ENCODE assay signal across 9 cellular contexts in genomic region chr11:75767793-75768111, GRCh38. TPM values are rescaled to one million over a fixed set of nuclear protein-coding genes. Genes with fewer than 3 reads are reported as not detected.
A peak's percentile ranks its signal among the peaks of the same experiment; 100 is the strongest.
DNase-seq lines count a peak whose midpoint lies in the region; ATAC-seq and TF ChIP-seq lines count a peak whose summit lies in the region.
"Had no signal": no experiment of that assay in that cellular context is flagged by ENCODE, and none has a peak within 500 bp of the region (broad histone marks: within the 10 kb centered on the region; RNA-seq: fewer than 3 reads in every experiment).

No MANE protein-coding gene starts in this region.

- peak overlapping the region; percentile 96 for H3K4me2 ChIP-seq in OCI-LY1 (ENCODE audit: low read length)

- no peaks in the 10 kb centered on the region for H3F3A ChIP-seq in OCI-LY1 (ENCODE audit: insufficient read depth, low read length)

- H3K4me1 Mint-ChIP-seq in CD4-positive, alpha-beta T cell (ENCODE audit: low read depth) = peaks cover 20% of the 10 kb centered on the region

- POLR2A ChIA-PET in CD4-positive, alpha-beta T cell (lab: Charles Lee) = no interaction called here

- intact Hi-C loops in CD4-positive, alpha-beta T cell (cut with DNase I, micrococcal nuclease) = no loop called here
- intact Hi-C loops in left lung (cut with DNase I) = no loop called here

- H2AFZ ChIP-seq in OCI-LY1 (ENCODE audit: low read length) = no peak overlapping the region

- CTCF ChIA-PET in CD4-positive, alpha-beta T cell (lab: Charles Lee) = no interaction called here

- no peaks in the 10 kb centered on the region for H3K36me3 Mint-ChIP-seq in CD4-positive, alpha-beta T cell (ENCODE audit: low read depth)

- H3K27ac Mint-ChIP-seq in CD4-positive, alpha-beta T cell = no peak overlapping the region

- ATAC-seq in CD4-positive, alpha-beta T cell (ENCODE audit: poor library complexity) = no peak
- ATAC-seq in left lung (no peak), GM19328 (IDR thresholded peaks at IDR 0.05; ENCODE audit: unreplicated experiment) (no peak)

- no peaks in the 10 kb centered on the region for H3K9me3 ChIP-seq in CD4-positive, alpha-beta T cell (ENCODE audit: control insufficient read depth, low read length)
- no peaks in the 10 kb centered on the region for H3K9me3 ChIP-seq in OCI-LY1 (ENCODE audit: low read length)
- H3K9me3 ChIP-seq in effector memory CD4-positive, alpha-beta T cell (ENCODE audit: control insufficient read depth, low read length) = no peaks in the 10 kb centered on the region
- H3K9me3 ChIP-seq in neutrophil = no peaks in the 10 kb centered on the region
- H3K9me3 ChIP-seq in left lung = no peaks in the 10 kb centered on the region

- H3K4me3 ChIP-seq in OCI-LY1 (ENCODE audit: low read depth, low read length, poor library complexity, severe bottlenecking) (no peak overlapping the region), neutrophil (ENCODE audit: low read depth in 1 of 2, low read length in 1 of 2) (peak overlapping the region; percentile 77 to 95), left lung (peak overlapping the region in 1 of 2 donors; percentile 51), foreskin fibroblast (ENCODE audit: low read depth in 1 of 2, low read length in 2 of 2) (peak overlapping the region in 1 of 2 donors; percentile 40)
- peak overlapping the region; percentile 58 for H3K4me3 ChIP-seq in effector memory CD4-positive, alpha-beta T cell (ENCODE audit: insufficient read depth, low read depth, low read length, poor library complexity, severe bottlenecking)

- peak overlapping the region; percentile 84 for H3K4me3 Mint-ChIP-seq in CD4-positive, alpha-beta T cell

- no peaks in the 10 kb centered on the region for H3K9me2 ChIP-seq in OCI-LY1 (ENCODE audit: low read depth, low read length)

- TF ChIP-seq CTCF in CD4-positive, alpha-beta T cell (IDR thresholded peaks at IDR 0.05) = no peak
- TF ChIP-seq CTCF in OCI-LY1 (IDR thresholded peaks at IDR 0.05; ENCODE audit: low read length) = no peak
- TF ChIP-seq CTCF in neutrophil (IDR thresholded peaks at IDR 0.05) = no peak
- no peak for TF ChIP-seq CTCF in left lung (IDR thresholded peaks at IDR 0.05)
- no peak for TF ChIP-seq CTCF in foreskin fibroblast (IDR thresholded peaks at IDR 0.05; ENCODE audit: low read depth, low read length)

- peaks cover 15% of the 10 kb centered on the region for H3K27me3 ChIP-seq in CD4-positive, alpha-beta T cell (ENCODE audit: control insufficient read depth, insufficient read depth, low read length)
- H3K27me3 ChIP-seq in OCI-LY1 (ENCODE audit: insufficient read depth, low read length) (0 out of 2 replicates have a peak, but pooled peaks cover 6% of the 10 kb centered on the region), neutrophil (no peaks in the 10 kb centered on the region), left lung (peaks cover 4 to 28% of the 10 kb centered on the region in 2 donors)
- H3K27me3 ChIP-seq in effector memory CD4-positive, alpha-beta T cell (replicated peaks; ENCODE audit: control insufficient read depth, insufficient read depth, low read length, poor library complexity, severe bottlenecking) = peaks cover 6% of the 10 kb centered on the region

- H3K27ac ChIP-seq in CD4-positive, alpha-beta T cell (ENCODE audit: low read depth, low read length) = no peak overlapping the region
- H3K27ac ChIP-seq in OCI-LY1 (ENCODE audit: low read depth, low read length, poor library complexity, severe bottlenecking) (no peak overlapping the region), neutrophil (peak overlapping the region; percentile 99), left lung (no peak overlapping the region)
- H3K27ac ChIP-seq in effector memory CD4-positive, alpha-beta T cell (ENCODE audit: insufficient read depth, low read length, poor library complexity, severe bottlenecking) = no peak overlapping the region

- H3K79me2 ChIP-seq in OCI-LY1 (ENCODE audit: insufficient read depth, low read length) = no peaks in the 10 kb centered on the region

- H3K4me1 ChIP-seq in OCI-LY1 (ENCODE audit: insufficient read depth, low read length, severe bottlenecking) = peaks cover 25% of the 10 kb centered on the region
- peaks cover 18% of the 10 kb centered on the region for H3K4me1 ChIP-seq in effector memory CD4-positive, alpha-beta T cell (ENCODE audit: control insufficient read depth, insufficient read depth, low read length, poor library complexity, severe bottlenecking)
- peaks cover 55 to 59% of the 10 kb centered on the region in 2 experiments for H3K4me1 ChIP-seq in neutrophil (ENCODE audit: control insufficient read depth in 1 of 2, insufficient read depth in 1 of 2, low read depth in 1 of 2, low read length in 1 of 2)
- peaks cover 13 to 61% of the 10 kb centered on the region in 2 donors for H3K4me1 ChIP-seq in left lung

- H3K36me3 ChIP-seq in OCI-LY1 (ENCODE audit: insufficient read depth, low read length) (no peaks in the 10 kb centered on the region), neutrophil (no peaks in the 10 kb centered on the region), left lung (no peaks in the 10 kb centered on the region)
- H3K36me3 ChIP-seq in effector memory CD4-positive, alpha-beta T cell (ENCODE audit: control insufficient read depth, insufficient read depth, low read length) = no peaks in the 10 kb centered on the region

- no peaks in the 10 kb centered on the region for H4K20me1 ChIP-seq in OCI-LY1 (ENCODE audit: insufficient read depth, low read length)

- no peak overlapping the region for H3K9ac ChIP-seq in OCI-LY1 (ENCODE audit: low read length)

- peaks cover 33% of the 10 kb centered on the region for H3K27me3 Mint-ChIP-seq in CD4-positive, alpha-beta T cell

- DNase-seq in CD4-positive, alpha-beta T cell = no peak
- DNase-seq in effector memory CD4-positive, alpha-beta T cell = no peak
- DNase-seq in NCI-H2107 treated with DMSO at 0.1 percent for 48 hours (lab: John Stamatoyannopoulos, UW; ENCODE audit: unreplicated experiment) = no peak
- no peak for DNase-seq in left lung
- DNase-seq in foreskin fibroblast = no peak

- no peaks in the 10 kb centered on the region for H3K9me3 Mint-ChIP-seq in CD4-positive, alpha-beta T cell

RNA-seq across cellular contexts. Expression of gene DGAT2, which starts 0.8 kb away (rescaled TPM):
- under 1 TPM; 0.19 to 0.25 TPM for total RNA-seq in CD4-positive, alpha-beta T cell
- total RNA-seq in left lung = 10 to 100 TPM in 1 of 2 donors, 1 to 10 TPM in 1; 8.1 to 14.9 TPM

RNA-seq across cellular contexts. Expression of gene UVRAG, which starts 47.3 kb away (rescaled TPM):
- 10 to 100 TPM; 16.5 to 19.5 TPM for total RNA-seq in CD4-positive, alpha-beta T cell
- total RNA-seq in left lung = 10 to 100 TPM; 29.6 to 36.0 TPM

RNA-seq across cellular contexts. Expression of gene MOGAT2, which starts 50.1 kb away (rescaled TPM):
- not detected for total RNA-seq in CD4-positive, alpha-beta T cell
- total RNA-seq in left lung = not detected
- total RNA-seq: pulmonary artery endothelial cell had no signal

Comparison
In these comparisons a context has a peak if more than half of its experiments do, and no peak if none do; other contexts are left out.
1. RNA of gene DGAT2, which starts 0.8 kb away (total RNA-seq): 8.1 to 14.9 TPM in left lung; 0.19 to 0.25 TPM in CD4-positive, alpha-beta T cell; every median in the first group is over 4 times any median in the second.